ENCODE assay signal across 1 cellular context in the genomic region with DNA sequence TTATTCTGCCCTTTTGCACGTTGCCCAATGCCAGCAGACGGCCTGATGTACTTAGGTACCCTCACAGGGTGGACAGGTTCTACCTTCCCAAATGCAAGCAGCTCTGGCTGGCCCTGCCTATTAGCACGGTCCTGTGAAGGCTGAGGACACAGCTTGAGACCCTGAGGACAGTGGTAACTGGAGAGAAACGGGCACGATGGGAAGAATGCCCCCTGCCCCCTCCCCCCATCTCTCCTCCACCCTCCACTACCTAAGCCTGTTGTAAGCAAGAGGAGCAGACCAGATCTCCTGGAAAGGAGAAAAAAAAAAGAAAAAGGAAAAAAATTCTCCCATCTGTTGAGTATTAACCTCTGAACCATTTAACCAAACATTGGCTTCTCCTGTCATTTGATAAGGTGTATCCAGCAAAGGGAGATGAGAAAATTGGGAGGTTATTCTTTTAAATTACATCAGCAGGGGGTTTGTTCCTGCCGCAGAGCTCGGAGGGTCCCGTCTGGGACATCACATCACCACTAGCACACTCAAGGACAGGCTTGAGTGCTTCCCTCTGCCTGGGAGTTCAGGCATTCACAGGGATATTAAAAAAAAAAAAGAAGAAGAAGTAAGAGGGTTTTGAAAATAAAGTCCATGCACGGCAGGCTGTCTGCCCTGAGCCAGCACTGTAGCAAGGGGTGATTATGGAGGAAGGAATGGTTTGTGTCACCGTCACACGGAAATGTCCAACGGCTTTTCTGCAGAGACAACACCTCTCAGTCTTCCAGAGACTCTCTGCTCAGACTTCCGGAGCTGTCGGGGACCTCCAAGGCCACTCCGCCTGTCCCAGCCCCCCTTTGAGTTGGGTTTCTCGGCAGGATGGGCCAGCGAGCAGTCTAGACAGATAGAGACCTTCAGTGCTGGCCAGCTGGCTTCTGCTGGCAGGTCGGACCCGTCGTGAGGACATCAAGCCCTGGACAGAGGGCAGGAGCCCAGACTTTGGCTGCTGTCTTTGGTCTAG.
TF ChIP-seq lines count a peak whose summit lies in the region.

No MANE protein-coding gene starts in this region.

TF ChIP-seq in WTC11, 78 proteins besides CTCF, POLR2A, EP300 and RAD21:
- TF ChIP-seq OVOL2 (CRISPR knock-in tag; IDR thresholded peaks at IDR 0.05; ENCODE audit: borderline replicate concordance) (no peak), MXD4 (CRISPR knock-in tag; IDR thresholded peaks at IDR 0.05; ENCODE audit: borderline replicate concordance) (no peak), SMAD3 (CRISPR knock-in tag; IDR thresholded peaks at IDR 0.05; ENCODE audit: borderline replicate concordance) (no peak), E2F4 (CRISPR knock-in tag; IDR thresholded peaks at IDR 0.05; ENCODE audit: borderline replicate concordance, low read depth) (no peak), ZNF512 (CRISPR knock-in tag; IDR thresholded peaks at IDR 0.05; ENCODE audit: borderline replicate concordance) (no peak), HMGA2 (CRISPR knock-in tag; IDR thresholded peaks at IDR 0.05) (no peak), CREB1 (CRISPR knock-in tag; IDR thresholded peaks at IDR 0.05) (no peak), FOXP1 (CRISPR knock-in tag; IDR thresholded peaks at IDR 0.05; ENCODE audit: borderline replicate concordance) (no peak), ATF3 (CRISPR knock-in tag; conservative IDR thresholded peaks at IDR 0.05) (no peak), ATF2 (CRISPR knock-in tag; IDR thresholded peaks at IDR 0.05; ENCODE audit: borderline replicate concordance, low read depth) (no peak), ZNF121 (CRISPR knock-in tag; IDR thresholded peaks at IDR 0.05) (no peak), GRHL2 (CRISPR knock-in tag; IDR thresholded peaks at IDR 0.05; ENCODE audit: insufficient replicate concordance, severe bottlenecking) (no peak)
- TF ChIP-seq, protein P1, sequence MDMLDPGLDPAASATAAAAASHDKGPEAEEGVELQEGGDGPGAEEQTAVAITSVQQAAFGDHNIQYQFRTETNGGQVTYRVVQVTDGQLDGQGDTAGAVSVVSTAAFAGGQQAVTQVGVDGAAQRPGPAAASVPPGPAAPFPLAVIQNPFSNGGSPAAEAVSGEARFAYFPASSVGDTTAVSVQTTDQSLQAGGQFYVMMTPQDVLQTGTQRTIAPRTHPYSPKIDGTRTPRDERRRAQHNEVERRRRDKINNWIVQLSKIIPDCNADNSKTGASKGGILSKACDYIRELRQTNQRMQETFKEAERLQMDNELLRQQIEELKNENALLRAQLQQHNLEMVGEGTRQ (CRISPR knock-in tag; IDR thresholded peaks at IDR 0.05) = no peak
- TF ChIP-seq, protein P2, sequence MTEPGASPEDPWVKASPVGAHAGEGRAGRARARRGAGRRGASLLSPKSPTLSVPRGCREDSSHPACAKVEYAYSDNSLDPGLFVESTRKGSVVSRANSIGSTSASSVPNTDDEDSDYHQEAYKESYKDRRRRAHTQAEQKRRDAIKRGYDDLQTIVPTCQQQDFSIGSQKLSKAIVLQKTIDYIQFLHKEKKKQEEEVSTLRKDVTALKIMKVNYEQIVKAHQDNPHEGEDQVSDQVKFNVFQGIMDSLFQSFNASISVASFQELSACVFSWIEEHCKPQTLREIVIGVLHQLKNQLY (CRISPR knock-in tag; IDR thresholded peaks at IDR 0.05) = no peak
- TF ChIP-seq, protein P3, sequence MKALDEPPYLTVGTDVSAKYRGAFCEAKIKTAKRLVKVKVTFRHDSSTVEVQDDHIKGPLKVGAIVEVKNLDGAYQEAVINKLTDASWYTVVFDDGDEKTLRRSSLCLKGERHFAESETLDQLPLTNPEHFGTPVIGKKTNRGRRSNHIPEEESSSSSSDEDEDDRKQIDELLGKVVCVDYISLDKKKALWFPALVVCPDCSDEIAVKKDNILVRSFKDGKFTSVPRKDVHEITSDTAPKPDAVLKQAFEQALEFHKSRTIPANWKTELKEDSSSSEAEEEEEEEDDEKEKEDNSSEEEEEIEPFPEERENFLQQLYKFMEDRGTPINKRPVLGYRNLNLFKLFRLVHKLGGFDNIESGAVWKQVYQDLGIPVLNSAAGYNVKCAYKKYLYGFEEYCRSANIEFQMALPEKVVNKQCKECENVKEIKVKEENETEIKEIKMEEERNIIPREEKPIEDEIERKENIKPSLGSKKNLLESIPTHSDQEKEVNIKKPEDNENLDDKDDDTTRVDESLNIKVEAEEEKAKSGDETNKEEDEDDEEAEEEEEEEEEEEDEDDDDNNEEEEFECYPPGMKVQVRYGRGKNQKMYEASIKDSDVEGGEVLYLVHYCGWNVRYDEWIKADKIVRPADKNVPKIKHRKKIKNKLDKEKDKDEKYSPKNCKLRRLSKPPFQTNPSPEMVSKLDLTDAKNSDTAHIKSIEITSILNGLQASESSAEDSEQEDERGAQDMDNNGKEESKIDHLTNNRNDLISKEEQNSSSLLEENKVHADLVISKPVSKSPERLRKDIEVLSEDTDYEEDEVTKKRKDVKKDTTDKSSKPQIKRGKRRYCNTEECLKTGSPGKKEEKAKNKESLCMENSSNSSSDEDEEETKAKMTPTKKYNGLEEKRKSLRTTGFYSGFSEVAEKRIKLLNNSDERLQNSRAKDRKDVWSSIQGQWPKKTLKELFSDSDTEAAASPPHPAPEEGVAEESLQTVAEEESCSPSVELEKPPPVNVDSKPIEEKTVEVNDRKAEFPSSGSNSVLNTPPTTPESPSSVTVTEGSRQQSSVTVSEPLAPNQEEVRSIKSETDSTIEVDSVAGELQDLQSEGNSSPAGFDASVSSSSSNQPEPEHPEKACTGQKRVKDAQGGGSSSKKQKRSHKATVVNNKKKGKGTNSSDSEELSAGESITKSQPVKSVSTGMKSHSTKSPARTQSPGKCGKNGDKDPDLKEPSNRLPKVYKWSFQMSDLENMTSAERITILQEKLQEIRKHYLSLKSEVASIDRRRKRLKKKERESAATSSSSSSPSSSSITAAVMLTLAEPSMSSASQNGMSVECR (CRISPR knock-in tag; IDR thresholded peaks at IDR 0.05; ENCODE audit: borderline replicate concordance) = no peak
